8 cellular contexts compared by ENCODE assay signal in the genomic region with DNA sequence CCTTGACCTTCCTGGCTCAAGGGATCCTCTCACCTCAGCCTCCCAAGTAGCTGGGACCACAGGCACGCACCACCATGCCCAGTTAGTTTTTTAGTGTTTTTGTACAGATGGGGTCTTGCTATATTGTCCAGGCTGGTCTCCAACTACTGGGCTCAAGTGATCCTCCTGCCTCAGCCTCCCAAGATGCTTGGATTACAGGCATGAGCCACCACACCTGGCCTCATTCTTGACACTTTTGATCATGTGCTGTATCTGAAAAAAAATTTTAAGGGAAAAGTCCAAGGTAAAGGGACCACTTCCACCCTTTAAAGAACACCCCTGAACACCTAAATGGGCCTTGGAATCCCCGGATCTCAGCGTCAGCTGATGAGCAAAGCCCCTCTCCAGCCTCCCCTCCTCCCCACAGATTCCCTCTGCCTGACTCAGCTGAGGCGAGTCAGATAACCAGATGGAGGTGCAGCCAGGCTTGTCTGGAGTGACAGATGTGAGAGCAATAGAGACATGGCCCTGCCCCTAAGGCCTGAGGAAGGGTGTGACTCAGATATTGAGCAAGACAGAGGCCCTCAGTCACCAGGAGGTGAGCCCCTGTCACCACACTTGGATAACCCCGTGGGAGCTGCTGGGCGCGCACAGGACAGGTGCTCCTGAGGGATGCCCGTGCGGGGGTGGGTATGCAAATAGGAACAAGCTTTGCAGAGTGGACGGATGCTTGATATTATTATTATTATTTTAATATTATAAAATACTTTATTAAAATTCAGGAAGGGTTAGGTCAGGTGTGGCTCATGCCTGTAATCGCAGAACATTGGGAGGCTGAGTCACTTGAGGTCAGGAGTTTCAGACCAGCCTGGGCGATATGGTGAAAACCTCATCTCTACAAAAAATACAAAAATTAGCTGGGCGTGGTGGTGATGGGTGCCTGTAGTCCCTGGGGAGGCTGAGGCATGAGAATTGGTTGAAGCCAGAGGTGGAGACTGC. TPM values are rescaled to one million over a fixed set of nuclear protein-coding genes. Genes with fewer than 3 reads are reported as not detected.
DNase-seq lines count a peak whose midpoint lies in the region; ATAC-seq and TF ChIP-seq lines count a peak whose summit lies in the region.

No MANE protein-coding gene starts in this region.

- H3K4me3 ChIP-seq in astrocyte of the spinal cord (ENCODE audit: low read depth, low read length) (no peak overlapping the region), mesodermal cell (ENCODE audit: extremely low read depth, insufficient read depth, low read length, poor library complexity, severe bottlenecking) (no peak overlapping the region)

- peak; percentile 85 for DNase-seq in NK-92 treated with Interleukin-12 subunit alpha and Interleukin-12 subunit beta, amount 100 ng/mL, for 24 hours (lab: John Stamatoyannopoulos, UW)
- DNase-seq in NK-92 (lab: John Stamatoyannopoulos, UW; ENCODE audit: unreplicated experiment), result no peak
- DNase-seq in NCI-H82 (lab: John Stamatoyannopoulos, UW), result peak; percentile 99
- DNase-seq in astrocyte of the spinal cord (ENCODE audit: low read depth, low spot score), result peak; percentile 82
- no peak for DNase-seq in NCI-H2081 (lab: John Stamatoyannopoulos, UW)

- H3K4me1 ChIP-seq in mesodermal cell (ENCODE audit: control insufficient read depth, insufficient read depth, low read length, poor library complexity, severe bottlenecking), result peaks cover 4% of the 10 kb centered on the region

- no peaks in the 10 kb centered on the region for H3K36me3 ChIP-seq in mesodermal cell (ENCODE audit: control insufficient read depth, insufficient read depth, low read length)

- in situ Hi-C loops in astrocyte of the spinal cord (cut with HindIII; ENCODE audit: low sequenced_read_pairs), result no loop called here

- peak overlapping the region; percentile 71 for H3K27ac ChIP-seq in mesodermal cell (ENCODE audit: low read depth, low read length, severe bottlenecking)

- no peaks in the 10 kb centered on the region for H3K9me3 ChIP-seq in mesodermal cell (ENCODE audit: control insufficient read depth, low read length)

- no peak for TF ChIP-seq CTCF in astrocyte of the spinal cord (IDR thresholded peaks at IDR 0.05; ENCODE audit: low read depth, low read length)

- peak; percentile 77 for ATAC-seq in GM21360 (IDR thresholded peaks at IDR 0.05; ENCODE audit: unreplicated experiment)
- ATAC-seq in HG03469 (IDR thresholded peaks at IDR 0.05; ENCODE audit: unreplicated experiment), result peak; percentile 59

- WGBS in mesodermal cell (ENCODE audit: insufficient coverage in 2 of 2), 2 experiments, result 36 to 56% methylated on average over 3 to 6 of the region's 13 CpGs

RNA-seq across cellular contexts. Expression of gene CCDC88B, which starts 5.0 kb away (rescaled TPM):
- polyA plus RNA-seq in mesodermal cell (2013, experiment 1 of 2), result 4.0 TPM
- 1.4 TPM for polyA plus RNA-seq in mesodermal cell (2013, experiment 2 of 2)

RNA-seq across cellular contexts. Expression of gene PRDX5, which starts 17.1 kb away (rescaled TPM):
- 204 TPM for polyA plus RNA-seq in mesodermal cell (2013, experiment 1 of 2)
- polyA plus RNA-seq in mesodermal cell (2013, experiment 2 of 2), result 182 TPM

RNA-seq across cellular contexts. Expression of gene TRMT112, which starts 17.7 kb away (rescaled TPM):
- polyA plus RNA-seq in mesodermal cell (2013, experiment 1 of 2), result 176 TPM
- 186 TPM for polyA plus RNA-seq in mesodermal cell (2013, experiment 2 of 2)

RNA-seq across cellular contexts. Expression of gene RPS6KA4, which starts 23.9 kb away (rescaled TPM):
- polyA plus RNA-seq in mesodermal cell (2013, experiment 1 of 2), result 20.9 TPM
- polyA plus RNA-seq in mesodermal cell (2013, experiment 2 of 2), result 19.9 TPM

RNA-seq across cellular contexts. Expression of gene ESRRA, which starts 29.7 kb away (rescaled TPM):
- 24.1 TPM for polyA plus RNA-seq in mesodermal cell (2013, experiment 1 of 2)
- 17.7 TPM for polyA plus RNA-seq in mesodermal cell (2013, experiment 2 of 2)

Comparison
In these comparisons a context has a peak if more than half of its experiments do, and no peak if none do; other contexts are left out.
1. DNase-seq: peak in NK-92 treated with Interleukin-12 subunit alpha and Interleukin-12 subunit beta, amount 100 ng/mL, for 24 hours (single experiment), NCI-H82 (single experiment) and astrocyte of the spinal cord (single experiment); none in NK-92 (single experiment) and NCI-H2081 (0 of 2).